ENCODE assay signal across 8 cellular contexts in the genomic region with DNA sequence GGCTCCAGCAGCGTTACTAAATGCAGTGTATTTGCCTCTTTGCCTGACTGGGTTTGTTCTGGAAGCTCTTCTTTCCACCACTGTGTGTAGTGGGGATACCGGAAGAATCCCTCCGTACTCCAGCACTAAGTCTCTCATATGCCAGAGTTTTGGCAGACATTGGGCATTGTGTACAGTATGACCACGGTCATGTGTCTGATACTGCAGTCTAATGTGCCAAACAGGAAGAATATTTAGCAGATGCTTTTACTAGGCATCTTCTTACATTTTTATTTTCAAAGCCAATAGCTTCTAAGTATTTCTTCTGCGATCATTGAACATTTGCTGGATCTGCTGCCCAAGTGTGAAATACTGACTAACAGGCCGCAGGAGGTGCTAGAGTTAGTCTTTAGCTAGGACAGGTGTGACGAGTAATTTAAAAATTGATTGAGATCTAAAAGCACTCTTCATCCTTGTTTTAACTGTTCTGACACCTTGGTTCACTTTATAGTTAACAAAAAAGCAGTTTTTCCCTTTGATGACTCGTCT. TPM values are rescaled to one million over a fixed set of nuclear protein-coding genes. Genes with fewer than 3 reads are reported as not detected.
DNase-seq lines count a peak whose midpoint lies in the region; ATAC-seq and TF ChIP-seq lines count a peak whose summit lies in the region.

No MANE protein-coding gene starts in this region.

- no peaks in the 10 kb centered on the region for H3K9me3 ChIP-seq in Caco-2
- no peaks in the 10 kb centered on the region for H3K9me3 ChIP-seq in upper lobe of right lung

- H3K4me1 ChIP-seq in Caco-2: no peaks in the 10 kb centered on the region; the same call in 1 of the 2 replicates
- H3K4me1 ChIP-seq in upper lobe of right lung: peaks cover 14% of the 10 kb centered on the region

- CTCF ChIA-PET in Caco-2 (lab: Charles Lee): no interaction called here

- BruUV-seq in Caco-2 (replicated peaks; lab: Mats Ljungman, UMichigan): no TSS peak

- DNase-seq in Caco-2 (no peak), cerebellar cortex (ENCODE audit: low spot score) (peak; percentile 54), lung microvascular endothelial cell (ENCODE audit: low read depth in 2 of 2) (peak; percentile 2 to 32), upper lobe of right lung (no peak), NCI-H128 (lab: John Stamatoyannopoulos, UW; ENCODE audit: unreplicated experiment) (no peak)
- DNase-seq in Jurkat, Clone E6-1 (ENCODE audit: low read depth, low spot score): peak; percentile 81

- no peaks in the 10 kb centered on the region for H3K36me3 ChIP-seq in Caco-2 (ENCODE audit: control insufficient read depth, insufficient read depth, low read length)
- H3K36me3 ChIP-seq in upper lobe of right lung: no peaks in the 10 kb centered on the region

- H3K36me3 Mint-ChIP-seq in Caco-2 (ENCODE audit: insufficient read depth, unreplicated experiment): no peaks in the 10 kb centered on the region

- no peaks in the 10 kb centered on the region for H3K9me3 Mint-ChIP-seq in Caco-2 (ENCODE audit: unreplicated experiment)

- peaks cover 29% of the 10 kb centered on the region for H3K27me3 Mint-ChIP-seq in Caco-2 (ENCODE audit: insufficient read depth, unreplicated experiment)

- POLR2A ChIA-PET in Caco-2 (lab: Charles Lee): no interaction called here

- H3K4me3 ChIP-seq in Caco-2 (ENCODE audit: low read depth, low read length) (peak overlapping the region; percentile 53), upper lobe of right lung (peak overlapping the region; percentile 61)
- H3K4me3 ChIP-seq in Jurkat, Clone E6-1 (ENCODE audit: low read length): peak overlapping the region; percentile 57

- TF ChIP-seq CTCF in Caco-2 (IDR thresholded peaks at IDR 0.05; ENCODE audit: insufficient read depth in 1 of 2, low read depth in 1 of 2, low read length in 1 of 2, severe bottlenecking in 1 of 2, unreplicated experiment in 1 of 2) (no peak), upper lobe of right lung (IDR thresholded peaks at IDR 0.05) (no peak)

- H3K4me3 Mint-ChIP-seq in Caco-2 (ENCODE audit: unreplicated experiment): peak overlapping the region; percentile 73

- no peak overlapping the region for H3K27ac ChIP-seq in upper lobe of right lung

- H3K27ac Mint-ChIP-seq in Caco-2 (ENCODE audit: unreplicated experiment): no peak overlapping the region

- H3K27me3 ChIP-seq in Caco-2 (replicated peaks; ENCODE audit: control insufficient read depth, insufficient read depth, low read length): no peaks in the 10 kb centered on the region
- H3K27me3 ChIP-seq in upper lobe of right lung: no peaks in the 10 kb centered on the region

- H3K4me1 Mint-ChIP-seq in Caco-2 (ENCODE audit: low read depth, unreplicated experiment): no peaks in the 10 kb centered on the region

- ATAC-seq in upper lobe of right lung (peak; percentile 1), HG03097 (IDR thresholded peaks at IDR 0.05; ENCODE audit: low FRiP score, unreplicated experiment) (no peak), HG03280 (IDR thresholded peaks at IDR 0.05; ENCODE audit: unreplicated experiment) (no peak)

- intact Hi-C loops in Caco-2 (cut with micrococcal nuclease; ENCODE audit: unreplicated experiment): loop anchor here (5.0 kb wide), 1 partner anchor 245 kb away; no protein-coding TSS in a partner anchor
- intact Hi-C loops in upper lobe of right lung (cut with DNase I): no loop called here

RNA-seq across cellular contexts. Expression of gene FAM78B, which starts 0.7 kb away (rescaled TPM):
- total RNA-seq in Caco-2 (2022) (0.21 TPM in 1 of 2 replicates, not detected in the other), lung microvascular endothelial cell (under 0.01 and 0.40 TPM in 2 replicates), upper lobe of right lung (1.2 TPM)
- 7.4 TPM for polyA plus RNA-seq in Jurkat, Clone E6-1 (2012; ENCODE audit: insufficient read depth, insufficient read length)

Comparison
In these comparisons a context has a peak if more than half of its experiments do, and no peak if none do; other contexts are left out.
1. DNase-seq: peak in Jurkat, Clone E6-1 (single experiment), cerebellar cortex (single experiment) and lung microvascular endothelial cell (2 of 2); none in Caco-2 (0 of 2), upper lobe of right lung (single experiment) and NCI-H128 (single experiment).
2. Peak in every context shown above with its lines, with median percentiles within 50 percentile points of each other: H3K4me3 ChIP-seq.